Comparison of ENCODE assay signal across 13 cellular contexts in the genomic region with DNA sequence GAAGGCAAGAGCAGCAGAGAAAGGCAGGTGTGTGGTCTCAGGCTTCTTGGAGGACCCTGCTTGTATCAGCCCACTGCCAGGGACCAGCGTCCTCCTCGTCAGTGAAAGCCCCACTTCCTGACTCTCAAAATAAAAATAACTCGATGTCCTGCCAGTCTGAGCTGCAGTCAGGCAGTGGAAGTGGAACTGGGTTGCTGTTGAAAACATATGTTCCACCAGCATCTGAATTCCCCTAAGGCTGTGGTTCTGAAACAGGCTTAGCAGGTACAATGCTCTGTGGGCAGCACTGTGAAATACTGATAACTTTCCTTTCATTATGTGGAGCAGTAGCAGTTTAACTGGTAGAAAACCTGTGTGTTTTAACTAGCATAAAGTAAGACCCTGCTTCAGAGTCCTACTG.
A peak's percentile ranks its signal among the peaks of the same experiment; 100 is the strongest.
DNase-seq lines count a peak whose midpoint lies in the region; ATAC-seq and TF ChIP-seq lines count a peak whose summit lies in the region.
"Had no signal": no experiment of that assay in that cellular context is flagged by ENCODE, and none has a peak within 500 bp of the region (broad histone marks: within the 10 kb centered on the region; RNA-seq: fewer than 3 reads in every experiment).

No MANE protein-coding gene starts in this region.

- CTCF ChIA-PET in HEK293T (lab: Yijun Ruan, JAX) = no interaction called here

- POLR2A ChIA-PET in HEK293T (lab: Yijun Ruan, JAX) = no interaction called here

- ATAC-seq in GM19023 (IDR thresholded peaks at IDR 0.05; ENCODE audit: unreplicated experiment) (peak; percentile 77), HG02588 (IDR thresholded peaks at IDR 0.05; ENCODE audit: unreplicated experiment) (peak; percentile 63), HG03432 (IDR thresholded peaks at IDR 0.05; ENCODE audit: unreplicated experiment) (peak; percentile 73)
- ATAC-seq: body of pancreas; natural killer cell treated with Interleukin-12 subunit alpha and Interleukin-12 subunit beta and Interleukin-15 and Interleukin-18, amount 100 ng/mL, for 72 hours had no signal

- DNase-seq in ELF-1 (ENCODE audit: low read depth, low spot score) = peak; percentile 25
- no peak for DNase-seq in retina
- no peak for DNase-seq in NCI-H345 (lab: John Stamatoyannopoulos, UW)
- DNase-seq in HEK293T (ENCODE audit: extremely low spot score) = no peak
- no peak for DNase-seq in NCI-H1694 (lab: John Stamatoyannopoulos, UW)
- DNase-seq: activated T-cell treated with anti-CD3 and anti-CD28 coated beads for 4 hours, body of pancreas, NCI-H774, small intestine had no signal

TF ChIP-seq in HEK293T, 16 proteins besides CTCF, POLR2A, EP300 and RAD21:
- TF ChIP-seq SUZ12 (IDR thresholded peaks at IDR 0.05) (no peak), BHLHE40 (IDR thresholded peaks at IDR 0.05; ENCODE audit: borderline replicate concordance) (no peak), PKNOX1 (IDR thresholded peaks at IDR 0.05) (no peak), FOXK2 (IDR thresholded peaks at IDR 0.05) (no peak), TARDBP (IDR thresholded peaks at IDR 0.05) (no peak), L3MBTL2 (conservative IDR thresholded peaks at IDR 0.05) (no peak), SP1 (IDR thresholded peaks at IDR 0.05) (no peak), NFRKB (IDR thresholded peaks at IDR 0.05) (no peak), FOXM1 (IDR thresholded peaks at IDR 0.05; ENCODE audit: borderline replicate concordance) (no peak), ARNT (IDR thresholded peaks at IDR 0.05) (no peak), ZNF384 (IDR thresholded peaks at IDR 0.05) (no peak), HDGF (IDR thresholded peaks at IDR 0.05; ENCODE audit: borderline replicate concordance) (no peak), LEF1 (IDR thresholded peaks at IDR 0.05; ENCODE audit: borderline replicate concordance) (no peak), CTBP1 (IDR thresholded peaks at IDR 0.05; ENCODE audit: borderline replicate concordance) (no peak), FOXA1 (IDR thresholded peaks at IDR 0.05) (no peak)
